Comparison of ENCODE assay signal across 15 cellular contexts in genomic region chr7:26102176-26102575, GRCh38. TPM values are rescaled to one million over a fixed set of nuclear protein-coding genes. Genes with fewer than 3 reads are reported as not detected.
DNase-seq lines count a peak whose midpoint lies in the region; ATAC-seq, FAIRE-seq and TF ChIP-seq lines count a peak whose summit lies in the region.
"Had no signal": no experiment of that assay in that cellular context is flagged by ENCODE, and none has a peak within 500 bp of the region (broad histone marks: within the 10 kb centered on the region; RNA-seq: fewer than 3 reads in every experiment).

No MANE protein-coding gene starts in this region.

- no peak overlapping the region for H3K23ac ChIP-seq in trophoblast cell (ENCODE audit: low read length)

- no peaks in the 10 kb centered on the region for H3K36me3 ChIP-seq in GM23338 (ENCODE audit: insufficient read depth)
- no peaks in the 10 kb centered on the region for H3K36me3 ChIP-seq in GM12878 (ENCODE audit: control insufficient read depth in 2 of 2, insufficient read depth in 2 of 2, low read length in 1 of 2)
- no peaks in the 10 kb centered on the region for H3K36me3 ChIP-seq in trophoblast cell (ENCODE audit: control insufficient read depth in 1 of 2, insufficient read depth in 2 of 2, low read length in 2 of 2)

- H3K4me3 ChIP-seq in GM23338, result no peak overlapping the region
- peak overlapping the region; percentile 58; the same call in 1 of the 2 replicates for H3K4me3 ChIP-seq in GM12878
- H3K4me3 ChIP-seq in trophoblast cell (ENCODE audit: low read depth, low read length), result no peak overlapping the region

- TF ChIP-seq RAD21 in GM12878 (IDR thresholded peaks at IDR 0.05; ENCODE audit: insufficient read depth, low read depth, low read length), result no peak

- no TSS peak for BruUV-seq in GM12878 (replicated peaks; lab: Mats Ljungman, UMichigan)

- peaks cover 46% of the 10 kb centered on the region for H3K4me1 Mint-ChIP-seq in CD4-positive, alpha-beta T cell (ENCODE audit: low read depth)
- peaks cover 33% of the 10 kb centered on the region for H3K4me1 Mint-ChIP-seq in GM23338

- RAD21 ChIA-PET in GM12878 (lab: Charles Lee; ENCODE audit: unreplicated experiment), result interaction anchor here (1.2 to 2.4 kb wide), 3 partner anchors 11 to 97 kb away, joined by 3 to 8 read pairs (median 7); no protein-coding TSS in a partner anchor

- no peak for DNase-seq in CD4-positive, alpha-beta T cell
- no peak for DNase-seq in GM23338 (ENCODE audit: low spot score)
- DNase-seq in GM12878 (ENCODE audit: low read depth, low spot score), result no peak
- DNase-seq in trophoblast cell, result peak in 1 of 2 donors; percentile 83
- no peak for DNase-seq in DMS 273 treated with DMSO at 0.1 percent for 48 hours (lab: John Stamatoyannopoulos, UW)
- DNase-seq: activated CD8-positive, alpha-beta memory T cell treated with anti-CD3 and anti-CD28 coated beads, Interleukin-2, amount 50 U/mL, for 4 hours; Karpas-422; NCI-H1694; NCI-H69; posterior cingulate gyrus; stimulated activated CD4-positive, alpha-beta T cell treated with anti-CD3 and anti-CD28 coated beads, Interleukin-2, amount 100 ng/mL, for 24 hours had no signal

- peaks cover 5% of the 10 kb centered on the region for H3K79me1 ChIP-seq in trophoblast cell (ENCODE audit: low read length)

- peak overlapping the region; percentile 89 for H4K91ac ChIP-seq in trophoblast cell (ENCODE audit: low read depth, low read length)

- no peak for FAIRE-seq in GM12878 (lab: Jason Lieb, UNC)

- intact Hi-C loops in CD4-positive, alpha-beta T cell (cut with DNase I, micrococcal nuclease), result no loop called here
- intact Hi-C loops in GM12878 (cut with micrococcal nuclease; ENCODE audit: unreplicated experiment), result no loop called here

- no peak overlapping the region for H4K8ac ChIP-seq in trophoblast cell (ENCODE audit: low read depth, low read length)

- H4K20me1 ChIP-seq in GM23338 (replicated peaks; ENCODE audit: insufficient read depth), result no peaks in the 10 kb centered on the region
- H4K20me1 ChIP-seq in GM12878 (ENCODE audit: control insufficient read depth, insufficient read depth), result no peaks in the 10 kb centered on the region

- no peak overlapping the region for H2AK5ac ChIP-seq in trophoblast cell (ENCODE audit: low read length)

- no peaks in the 10 kb centered on the region for H3K9me3 ChIP-seq in CD4-positive, alpha-beta T cell (ENCODE audit: control insufficient read depth, low read length)
- H3K9me3 ChIP-seq in GM12878 (replicated peaks; ENCODE audit: control insufficient read depth, insufficient read depth, low read length), result no peaks in the 10 kb centered on the region
- H3K9me3 ChIP-seq in trophoblast cell (ENCODE audit: insufficient read depth, low read depth, low read length), result peaks cover 1% of the 10 kb centered on the region

- peak overlapping the region; percentile 6; the same call in 1 of the 2 replicates for H3K4me2 ChIP-seq in GM23338
- H3K4me2 ChIP-seq in GM12878 (ENCODE audit: control insufficient read depth, insufficient read depth), result peak overlapping the region; percentile 84
- H3K4me2 ChIP-seq in trophoblast cell (ENCODE audit: low read length), result no peak overlapping the region

- in situ Hi-C loops in GM12878 (cut with MboI), result no loop called here

- TF ChIP-seq EP300 in GM12878 (IDR thresholded peaks at IDR 0.05; ENCODE audit: borderline replicate concordance in 1 of 2, control insufficient read depth in 1 of 2, low read depth in 2 of 2, low read length in 2 of 2), result no peak

- H2BK120ac ChIP-seq in trophoblast cell (ENCODE audit: insufficient read depth, low read length, poor library complexity), result no peak overlapping the region

- H3K79me2 ChIP-seq in GM23338 (replicated peaks; ENCODE audit: insufficient read depth) (no peaks in the 10 kb centered on the region), GM12878 (ENCODE audit: control insufficient read depth, insufficient read depth, low read length) (peaks cover 5% of the 10 kb centered on the region), trophoblast cell (ENCODE audit: control insufficient read depth, insufficient read depth, low read length, poor library complexity) (peaks cover 2% of the 10 kb centered on the region)

- POLR2A ChIA-PET in CD4-positive, alpha-beta T cell (lab: Charles Lee), result interaction anchor here (0.6 to 1.7 kb wide), 3 partner anchors 9 to 98 kb away, joined by 3 to 6 read pairs (median 3); partner anchors contain the start of genes HNRNPA2B1 and NFE2L3
- POLR2A ChIA-PET in GM12878 (lab: Charles Lee), result no interaction called here

- no peak for TF ChIP-seq CTCF in CD4-positive, alpha-beta T cell (IDR thresholded peaks at IDR 0.05)
- no peak for TF ChIP-seq CTCF in GM23338 (conservative IDR thresholded peaks at IDR 0.05; ENCODE audit: low read depth in 2 of 2)
- TF ChIP-seq CTCF in GM12878 (IDR thresholded peaks at IDR 0.05 in 2 of 3, conservative IDR thresholded peaks at IDR 0.05 in 1 of 3; ENCODE audit: control insufficient read depth in 2 of 3, extremely low read depth in 1 of 3, insufficient read depth in 1 of 3, low read depth in 3 of 3, low read length in 3 of 3), result no peak

- TF ChIP-seq POLR2A in GM12878 (IDR thresholded peaks at IDR 0.05; ENCODE audit: low read depth, low read length), result no peak

- H3K9ac ChIP-seq in GM12878 (ENCODE audit: control insufficient read depth, insufficient read depth, low read length) (peak overlapping the region; percentile 55), trophoblast cell (ENCODE audit: low read length) (no peak overlapping the region)

- H3K27me3 ChIP-seq in CD4-positive, alpha-beta T cell (ENCODE audit: control insufficient read depth, insufficient read depth, low read length), result no peaks in the 10 kb centered on the region
- H3K27me3 ChIP-seq in GM23338 (ENCODE audit: insufficient read depth) (no peaks in the 10 kb centered on the region), GM12878 (replicated peaks in 1 of 2; ENCODE audit: control insufficient read depth in 2 of 2, insufficient read depth in 2 of 2, low read length in 1 of 2) (no peaks in the 10 kb centered on the region), trophoblast cell (ENCODE audit: insufficient read depth, low read length) (no peaks in the 10 kb centered on the region)

- ATAC-seq in CD4-positive, alpha-beta T cell (ENCODE audit: poor library complexity), result no peak
- peak; percentile 10; the same call in 2 of the 3 replicates for ATAC-seq in GM23338
- no peak for ATAC-seq in GM12878
- ATAC-seq in GM18909 (IDR thresholded peaks at IDR 0.05; ENCODE audit: poor library complexity, unreplicated experiment), result no peak
- ATAC-seq in GM19324 (IDR thresholded peaks at IDR 0.05; ENCODE audit: low FRiP score, unreplicated experiment), result no peak
- no peak for ATAC-seq in HG03439 (IDR thresholded peaks at IDR 0.05; ENCODE audit: unreplicated experiment)

- H3K27ac ChIP-seq in CD4-positive, alpha-beta T cell (ENCODE audit: low read depth, low read length), result no peak overlapping the region
- H3K27ac ChIP-seq in GM23338 (ENCODE audit: low read depth) (no peak overlapping the region), GM12878 (ENCODE audit: control insufficient read depth, insufficient read depth) (peak overlapping the region; percentile 63), trophoblast cell (ENCODE audit: low read depth, low read length) (peak overlapping the region; percentile 57)
- H3K27ac ChIP-seq: C4-2B had no signal

- SMC1A ChIA-PET in GM12878 (lab: Charles Lee; ENCODE audit: uncharacterized antibody, unreplicated experiment), result interaction anchor here (1.2 kb wide), 1 partner anchor 263 kb away, joined by 3 read pairs; no protein-coding TSS in a partner anchor

- H2AFZ ChIP-seq in GM23338 (peak overlapping the region; percentile 85; the same call in 1 of the 2 replicates), GM12878 (ENCODE audit: control insufficient read depth, low read depth, low read length) (peak overlapping the region; percentile 65), trophoblast cell (ENCODE audit: insufficient read depth, low read length, poor library complexity) (no peak overlapping the region)

- peak overlapping the region; percentile 89 for H3K27ac Mint-ChIP-seq in CD4-positive, alpha-beta T cell
- no peak overlapping the region for H3K27ac Mint-ChIP-seq in GM23338

- H3K27me3 Mint-ChIP-seq in CD4-positive, alpha-beta T cell, result no peaks in the 10 kb centered on the region
- peaks cover 9% of the 10 kb centered on the region for H3K27me3 Mint-ChIP-seq in GM23338 (ENCODE audit: insufficient read depth, low read depth, poor library complexity)

- no peak overlapping the region for H3K14ac ChIP-seq in trophoblast cell (ENCODE audit: low read length)

- CTCF ChIA-PET in CD4-positive, alpha-beta T cell (lab: Charles Lee), result interaction anchor here (1.2 to 1.4 kb wide), 2 partner anchors 9 to 53 kb away, joined by 3 to 4 read pairs; no protein-coding TSS in a partner anchor
- CTCF ChIA-PET in GM12878 (lab: Yijun Ruan, JAX), result interaction anchor here (1.3 to 1.7 kb wide), 2 partner anchors 97 to 263 kb away, joined by 4 to 5 read pairs; no protein-coding TSS in a partner anchor

- no peaks in the 10 kb centered on the region for H3K9me2 ChIP-seq in GM23338 (ENCODE audit: insufficient read depth)

- H3K4ac ChIP-seq in trophoblast cell (ENCODE audit: low read depth, low read length), result no peak overlapping the region

- peak overlapping the region; percentile 81 for H3K4me3 Mint-ChIP-seq in CD4-positive, alpha-beta T cell
- no peak overlapping the region; the same call in 1 of the 3 replicates for H3K4me3 Mint-ChIP-seq in GM23338

- H3F3A ChIP-seq in GM23338 (replicated peaks; ENCODE audit: low read depth), result no peaks in the 10 kb centered on the region

- WGBS in GM12878 (ENCODE audit: insufficient coverage, insufficient replicate concordance, low lambda C conversion rate, missing lambda C conversion rate), result 87% methylated on average over 3 of the region's 4 CpGs
- no CpG with 5 or more reads among the region's 4 CpGs for WGBS in trophoblast cell (ENCODE audit: extremely low coverage, insufficient coverage, insufficient read length)

- H2BK12ac ChIP-seq in trophoblast cell (ENCODE audit: low read length), result no peak overlapping the region

- H3K4me1 ChIP-seq in GM23338 (ENCODE audit: insufficient read depth), result peaks cover 26% of the 10 kb centered on the region
- peaks cover 15% of the 10 kb centered on the region for H3K4me1 ChIP-seq in GM12878 (ENCODE audit: control insufficient read depth, insufficient read depth, low read length)
- peaks cover 2 to 4% of the 10 kb centered on the region in 2 experiments for H3K4me1 ChIP-seq in trophoblast cell (ENCODE audit: control insufficient read depth in 1 of 2, insufficient read depth in 2 of 2, low read length in 2 of 2)

- peak overlapping the region; percentile 57 for H2BK5ac ChIP-seq in trophoblast cell (ENCODE audit: low read depth, low read length, poor library complexity)

- no peaks in the 10 kb centered on the region for H3K36me3 Mint-ChIP-seq in CD4-positive, alpha-beta T cell (ENCODE audit: low read depth)
- H3K36me3 Mint-ChIP-seq in GM23338 (ENCODE audit: low read depth), result no peaks in the 10 kb centered on the region

- no peak overlapping the region for H3K18ac ChIP-seq in trophoblast cell (ENCODE audit: low read length)

- H3K9me3 Mint-ChIP-seq in CD4-positive, alpha-beta T cell, result no peaks in the 10 kb centered on the region
- H3K9me3 Mint-ChIP-seq in GM23338, result no peaks in the 10 kb centered on the region; the same call in 2 of the 3 replicates

- no peak overlapping the region for H4K12ac ChIP-seq in trophoblast cell (ENCODE audit: low read depth, low read length)

RNA-seq across cellular contexts. Expression of gene NFE2L3, which starts 49.8 kb away (rescaled TPM):
- under 1 TPM; 0.45 to 0.93 TPM for total RNA-seq in CD4-positive, alpha-beta T cell
- total RNA-seq in GM23338 (2014; rRNA removed; shearing (Covaris generic)), result 129 and 142 TPM in 2 replicates
- 62.0 and 66.4 TPM in 2 replicates for polyA plus RNA-seq in GM23338 (2016; fragmentation: Nextera tagmentation; extraction: Ambion mirVana)
- 31.0 and 35.3 TPM in 2 replicates for total RNA-seq in GM12878 (2013; cell fraction: nucleolus; rRNA removed)
- total RNA-seq in GM12878 (2014; rRNA removed), result 17.2 and 17.4 TPM in 2 replicates
- 21.0 and 21.2 TPM in 2 replicates for total RNA-seq in GM12878 (2014; rRNA removed; fragmentation: Illumina TruSeq; extraction: Trizol)
- 14.5 and 15.7 TPM in 2 replicates for total RNA-seq in GM12878 (2021)
- 4.8 TPM for polyA plus RNA-seq in GM12878 (2011; ENCODE audit: low read depth)
- 34.9 and 45.3 TPM in 2 replicates for polyA plus RNA-seq in GM12878 (2011; rRNA removed)
- polyA plus RNA-seq in GM12878 (2011; cell fraction: cytosol; rRNA removed), result 11.7 and 17.7 TPM in 2 replicates
- 14.0 and 14.4 TPM in 2 replicates for polyA plus RNA-seq in GM12878 (2011; cell fraction: nucleus; rRNA removed)
- polyA plus RNA-seq in GM12878 (2012), result 6.8 and 11.8 TPM in 2 replicates
- polyA plus RNA-seq in GM12878 (2014; fragmentation: Illumina TruSeq; extraction: Trizol), result 21.6 and 24.9 TPM in 2 replicates
- polyA plus RNA-seq in GM12878 (2014; fragmentation: Nextera tagmentation; extraction: Ambion mirVana), result 1 to 10 TPM; 4.9 to 8.9 TPM
- polyA plus RNA-seq in GM12878 (2014; rRNA removed), result 10.2 and 11.5 TPM in 2 replicates
- polyA plus RNA-seq in GM12878 (2016; fragmentation: Nextera tagmentation; extraction: Ambion mirVana), result 1 to 10 TPM; 4.4 to 6.8 TPM
- polyA minus RNA-seq in GM12878 (2011; rRNA and poly(A)+ RNA removed), result 20.6 and 35.0 TPM in 2 replicates
- polyA minus RNA-seq in GM12878 (2011; cell fraction: cytosol; rRNA and poly(A)+ RNA removed), result 11.5 and 11.9 TPM in 2 replicates
- 11.0 and 12.6 TPM in 2 replicates for polyA minus RNA-seq in GM12878 (2011; cell fraction: nucleus; rRNA and poly(A)+ RNA removed)
- polyA plus RNA-seq in trophoblast cell (2013), result 142 and 159 TPM in 2 replicates

Comparison
In these comparisons a context has a peak if more than half of its experiments do, and no peak if none do; other contexts are left out.
1. H3K27ac ChIP-seq: peak in GM12878 (single experiment) and trophoblast cell (single experiment); none in CD4-positive, alpha-beta T cell (single experiment) and GM23338 (single experiment).
2. RNA of gene NFE2L3, which starts 49.8 kb away (total RNA-seq): 129 to 142 TPM in GM23338 and 14.5 to 35.3 TPM in GM12878; 0.45 to 0.93 TPM in CD4-positive, alpha-beta T cell; every median in the first group is over 4 times any median in the second.